ENCODE assay signal across 19 cellular contexts in the genomic region with DNA sequence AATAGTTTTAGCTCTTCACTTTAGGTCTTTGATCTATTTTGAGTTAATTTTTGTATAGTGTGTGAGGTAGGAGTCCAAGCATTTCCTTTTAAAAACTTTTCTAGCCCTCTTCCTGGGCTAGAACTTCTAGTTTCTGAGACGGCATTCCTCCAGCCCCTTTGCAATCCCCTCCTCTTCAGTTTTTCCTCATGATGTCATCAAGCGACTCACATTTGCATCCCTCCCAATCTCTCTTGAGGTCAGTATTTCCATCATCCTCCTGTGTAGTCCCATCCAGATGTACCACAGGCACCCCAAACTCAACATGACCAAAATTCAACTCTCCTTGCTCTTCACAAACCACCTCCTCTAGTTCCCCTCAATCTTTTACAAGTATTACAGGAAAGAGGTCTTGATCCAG. TPM values are rescaled to one million over a fixed set of nuclear protein-coding genes. Genes with fewer than 3 reads are reported as not detected.
DNase-seq lines count a peak whose midpoint lies in the region; ATAC-seq lines count a peak whose summit lies in the region.
"Had no signal": no experiment of that assay in that cellular context is flagged by ENCODE, and none has a peak within 500 bp of the region (broad histone marks: within the 10 kb centered on the region; RNA-seq: fewer than 3 reads in every experiment).

No MANE protein-coding gene starts in this region.

- H4K8ac ChIP-seq in mesenchymal stem cell (ENCODE audit: low read length) = no peak overlapping the region

- no peak overlapping the region for H3K4me3 ChIP-seq in mesenchymal stem cell (ENCODE audit: insufficient read depth in 1 of 2, low read depth in 1 of 2, low read length in 2 of 2)
- H3K4me3 ChIP-seq: breast epithelium had no signal

- no peaks in the 10 kb centered on the region for H3K27me3 ChIP-seq in mesenchymal stem cell (ENCODE audit: control insufficient read depth in 1 of 2, insufficient read depth in 1 of 2, low read length in 2 of 2)
- H3K27me3 ChIP-seq: breast epithelium had no signal

- no peak overlapping the region for H2BK12ac ChIP-seq in mesenchymal stem cell (ENCODE audit: low read length in 2 of 2)

- H3K79me1 ChIP-seq in mesenchymal stem cell (replicated peaks; ENCODE audit: low read length, poor library complexity, severe bottlenecking) = no peaks in the 10 kb centered on the region

- no peaks in the 10 kb centered on the region for H3K4me1 ChIP-seq in mesenchymal stem cell (ENCODE audit: control insufficient read depth, insufficient read depth, low read depth, low read length)
- H3K4me1 ChIP-seq: breast epithelium had no signal

- H3K18ac ChIP-seq in mesenchymal stem cell (ENCODE audit: low read depth in 1 of 2, low read length in 2 of 2) = no peak overlapping the region

- H4K91ac ChIP-seq in mesenchymal stem cell (ENCODE audit: low read length) = no peak overlapping the region

- H2BK15ac ChIP-seq in mesenchymal stem cell (ENCODE audit: low read depth, poor library complexity, severe bottlenecking) = no peak overlapping the region

- H3K27ac ChIP-seq in mesenchymal stem cell (ENCODE audit: low read length, poor library complexity, severe bottlenecking) = no peak overlapping the region
- H3K27ac ChIP-seq: breast epithelium had no signal

- H3K36me3 ChIP-seq in mesenchymal stem cell (ENCODE audit: control insufficient read depth in 1 of 2, insufficient read depth in 2 of 2, low read depth in 1 of 2, low read length in 2 of 2) = peaks cover 4 to 5% of the 10 kb centered on the region in 2 experiments
- H3K36me3 ChIP-seq: breast epithelium had no signal

- no peak for ATAC-seq in stimulated activated memory B cell treated with anti-CD40 and anti-IgM and Interleukin-4, amounts not matched to agents 10 μg/mL and 1 μg/mL and 100 μg/mL, for 72 hours
- ATAC-seq: left cardiac atrium had no signal

- WGBS in mesenchymal stem cell = 30% methylated on average over 2 of the region's 2 CpGs

- H3K9ac ChIP-seq in mesenchymal stem cell (ENCODE audit: low read length) = no peak overlapping the region

- H3K27ac Mint-ChIP-seq in activated naive CD8-positive, alpha-beta T cell = peak overlapping the region; percentile 62
- no peak overlapping the region for H3K27ac Mint-ChIP-seq in stimulated activated memory B cell treated with anti-CD40 and anti-IgM and Interleukin-4, amounts not matched to agents 10 μg/mL and 1 μg/mL and 100 μg/mL, for 72 hours
- H3K27ac Mint-ChIP-seq: progenitor cell of endocrine pancreas had no signal

- no peak overlapping the region for H3K14ac ChIP-seq in mesenchymal stem cell (ENCODE audit: low read length in 2 of 2)

- no peak overlapping the region for H3K23ac ChIP-seq in mesenchymal stem cell (ENCODE audit: low read length in 2 of 2)

- H3K27me3 Mint-ChIP-seq in activated naive CD8-positive, alpha-beta T cell = no peaks in the 10 kb centered on the region
- no peaks in the 10 kb centered on the region for H3K27me3 Mint-ChIP-seq in stimulated activated memory B cell treated with anti-CD40 and anti-IgM and Interleukin-4, amounts not matched to agents 10 μg/mL and 1 μg/mL and 100 μg/mL, for 72 hours
- H3K27me3 Mint-ChIP-seq: progenitor cell of endocrine pancreas had no signal

- no peak overlapping the region for H3K4ac ChIP-seq in mesenchymal stem cell (ENCODE audit: low read depth in 1 of 2, low read length in 2 of 2)

- H3K4me2 ChIP-seq in mesenchymal stem cell (ENCODE audit: low read length, poor library complexity, severe bottlenecking) = no peak overlapping the region

- no peaks in the 10 kb centered on the region for H3K9me3 Mint-ChIP-seq in activated naive CD8-positive, alpha-beta T cell (ENCODE audit: low read depth)
- H3K9me3 Mint-ChIP-seq in stimulated activated memory B cell treated with anti-CD40 and anti-IgM and Interleukin-4, amounts not matched to agents 10 μg/mL and 1 μg/mL and 100 μg/mL, for 72 hours = no peaks in the 10 kb centered on the region

- no peak overlapping the region for H2AFZ ChIP-seq in mesenchymal stem cell (ENCODE audit: low read depth, low read length)

- peaks cover 3% of the 10 kb centered on the region for H3K36me3 Mint-ChIP-seq in activated naive CD8-positive, alpha-beta T cell
- peaks cover 11% of the 10 kb centered on the region for H3K36me3 Mint-ChIP-seq in stimulated activated memory B cell treated with anti-CD40 and anti-IgM and Interleukin-4, amounts not matched to agents 10 μg/mL and 1 μg/mL and 100 μg/mL, for 72 hours

- no peak overlapping the region for H2BK5ac ChIP-seq in mesenchymal stem cell (ENCODE audit: low read depth, low read length, poor library complexity, severe bottlenecking)

- no peak overlapping the region for H2AK5ac ChIP-seq in mesenchymal stem cell (ENCODE audit: low read length, severe bottlenecking)

- no peak overlapping the region for H2BK120ac ChIP-seq in mesenchymal stem cell (ENCODE audit: low read depth, low read length)

- peaks cover 17% of the 10 kb centered on the region for H3K4me1 Mint-ChIP-seq in activated naive CD8-positive, alpha-beta T cell (ENCODE audit: low read depth)
- H3K4me1 Mint-ChIP-seq in stimulated activated memory B cell treated with anti-CD40 and anti-IgM and Interleukin-4, amounts not matched to agents 10 μg/mL and 1 μg/mL and 100 μg/mL, for 72 hours = peaks cover 6% of the 10 kb centered on the region

- DNase-seq in AG08395 (ENCODE audit: low spot score) (peak; percentile 13), EH (ENCODE audit: low read depth) (peak; percentile 81), mesenchymal stem cell (peak; percentile 45), T-helper 9 cell (no peak), GDM1 (lab: John Stamatoyannopoulos, UW) (no peak), HT-29 (ENCODE audit: low spot score) (no peak)
- DNase-seq: activated CD8-positive, alpha-beta memory T cell treated with anti-CD3 and anti-CD28 coated beads for 24 hours; activated effector memory CD4-positive, alpha-beta T cell treated with anti-CD3 and anti-CD28 coated beads, Interleukin-2, amount 50 U/mL, for 16 hours; AML-193; hippocampal formation; left cardiac atrium; NCI-H1417; Right ventricle myocardium superior; stimulated activated CD4-positive, alpha-beta T cell treated with anti-CD3 and anti-CD28 coated beads, Interleukin-15, amount 100 ng/mL, for 24 hours; substantia nigra had no signal

- no peaks in the 10 kb centered on the region for H3K9me3 ChIP-seq in mesenchymal stem cell (ENCODE audit: control insufficient read depth, low read length)
- H3K9me3 ChIP-seq: breast epithelium had no signal

- no peak overlapping the region for H3K4me3 Mint-ChIP-seq in activated naive CD8-positive, alpha-beta T cell
- H3K4me3 Mint-ChIP-seq in stimulated activated memory B cell treated with anti-CD40 and anti-IgM and Interleukin-4, amounts not matched to agents 10 μg/mL and 1 μg/mL and 100 μg/mL, for 72 hours = no peak overlapping the region

RNA-seq across cellular contexts. Expression of a gene that starts 10.7 kb away (rescaled TPM):
- 370 TPM for polyA plus RNA-seq in mesenchymal stem cell (2013, experiment 1 of 2)
- 378 TPM for polyA plus RNA-seq in mesenchymal stem cell (2013, experiment 2 of 2)
- 449 and 531 TPM in 2 replicates for total RNA-seq in HT-29 (2014; rRNA removed; shearing (Covaris generic))

RNA-seq across cellular contexts. Expression of a gene that starts 46.6 kb away (rescaled TPM):
- 5.6 TPM for polyA plus RNA-seq in mesenchymal stem cell (2013, experiment 1 of 2)
- 6.8 TPM for polyA plus RNA-seq in mesenchymal stem cell (2013, experiment 2 of 2)
- total RNA-seq in HT-29 (2014; rRNA removed; shearing (Covaris generic)) = 72.6 and 79.8 TPM in 2 replicates

RNA-seq across cellular contexts. Expression of a gene that starts 50.8 kb away (rescaled TPM):
- 40.4 TPM for polyA plus RNA-seq in mesenchymal stem cell (2013, experiment 1 of 2)
- 38.8 TPM for polyA plus RNA-seq in mesenchymal stem cell (2013, experiment 2 of 2)
- 36.0 and 43.9 TPM in 2 replicates for total RNA-seq in HT-29 (2014; rRNA removed; shearing (Covaris generic))

Comparison
In these comparisons a context has a peak if more than half of its experiments do, and no peak if none do; other contexts are left out.
1. DNase-seq: peak in AG08395 (single experiment), EH (single experiment) and mesenchymal stem cell (single experiment); none in T-helper 9 cell (single experiment), GDM1 (single experiment) and HT-29 (single experiment).